ENCODE assay signal across 32 cellular contexts in genomic region chr3:23108651-23109050, GRCh38.
"Had no signal": no experiment of that assay in that cellular context is flagged by ENCODE, and none has a peak within 500 bp of the region (broad histone marks: within the 10 kb centered on the region; RNA-seq: fewer than 3 reads in every experiment).

No MANE protein-coding gene starts in this region.

- H3K4me1 ChIP-seq: ascending aorta, breast epithelium, colonic mucosa, foreskin keratinocyte had no signal

- DNase-seq: activated CD4-positive, alpha-beta memory T cell treated with anti-CD3 and anti-CD28 coated beads for 36 hours; activated CD4-positive, alpha-beta T cell treated with anti-CD3 and anti-CD28 coated beads for 36 hours; activated CD4-positive, alpha-beta T cell treated with anti-CD3 and anti-CD28 coated beads, Interleukin-2, amount 10 ng/mL, durations not matched to agents 24 days and 14 days; activated CD4-positive, CD25-positive, alpha-beta regulatory T cell; activated CD4-positive, CD25-positive, alpha-beta regulatory T cell treated with anti-CD3 and anti-CD28 coated beads, Interleukin-2, amount 50 U/mL, for 72 hours; activated CD8-positive, alpha-beta memory T cell treated with anti-CD3 and anti-CD28 coated beads, Interleukin-2, amount 10 ng/mL, durations not matched to agents 7 days and 5 days; activated CD8-positive, alpha-beta memory T cell treated with anti-CD3 and anti-CD28 coated beads, Interleukin-2, amount 50 U/mL, for 4 hours; activated CD8-positive, alpha-beta T cell treated with anti-CD3 and anti-CD28 coated beads, Interleukin-2, amount 10 ng/mL, durations not matched to agents 7 days and 5 days; activated effector memory CD4-positive, alpha-beta T cell treated with anti-CD3 and anti-CD28 coated beads, Interleukin-2, amount 50 U/mL, for 16 hours; activated naive CD4-positive, alpha-beta T cell treated with anti-CD3 and anti-CD28 coated beads for 36 hours; activated naive CD8-positive, alpha-beta T cell treated with anti-CD3 and anti-CD28 coated beads, Interleukin-2, amount 10 ng/mL, durations not matched to agents 7 days and 5 days; activated T-cell treated with anti-CD3 and anti-CD28 coated beads, Interleukin-2, amount 50 U/mL, for 1 hour; activated T-cell treated with anti-CD3 and anti-CD28 coated beads, Interleukin-2, amount 50 U/mL, for 48 hours; central memory CD4-positive, alpha-beta T cell; cerebellar nuclear complex; colonic mucosa; effector CD8-positive, alpha-beta T cell; foreskin keratinocyte; gastrocnemius medialis; glutamatergic neuron; heart left ventricle; T-helper 2 cell had no signal

- H3K4me3 Mint-ChIP-seq: activated CD4-positive, alpha-beta memory T cell treated with anti-CD3 and anti-CD28 coated beads for 36 hours; activated CD4-positive, alpha-beta T cell treated with anti-CD3 and anti-CD28 coated beads for 36 hours; activated CD4-positive, alpha-beta T cell treated with anti-CD3 and anti-CD28 coated beads, Interleukin-2, amount 10 ng/mL, durations not matched to agents 24 days and 14 days; activated CD8-positive, alpha-beta memory T cell treated with anti-CD3 and anti-CD28 coated beads, Interleukin-2, amount 10 ng/mL, durations not matched to agents 7 days and 5 days; activated CD8-positive, alpha-beta T cell treated with anti-CD3 and anti-CD28 coated beads, Interleukin-2, amount 10 ng/mL, durations not matched to agents 7 days and 5 days; activated naive CD4-positive, alpha-beta T cell treated with anti-CD3 and anti-CD28 coated beads for 36 hours; activated naive CD4-positive, alpha-beta T cell treated with anti-CD3 and anti-CD28 coated beads, Interleukin-2, amount 50 U/mL, for 24 hours; activated naive CD8-positive, alpha-beta T cell treated with anti-CD3 and anti-CD28 coated beads, Interleukin-2, amount 10 ng/mL, durations not matched to agents 7 days and 5 days; activated T-helper 1 cell treated with anti-CD3 and anti-CD28 coated beads, Interleukin-12 subunit alpha, Interleukin-12 subunit beta, Interleukin-2, Interleukin-4 antibody, amounts not matched to agents 30 ng/mL and 10 ng/mL and 1 ng/mL, durations not matched to agents 14 hours and 24 hours and 36 hours; brain had no signal

- H3K36me3 ChIP-seq: ascending aorta, breast epithelium, cardiac muscle cell, colonic mucosa, gastrocnemius medialis, heart left ventricle had no signal

- H3K27me3 ChIP-seq: ascending aorta, breast epithelium, cardiac muscle cell, colonic mucosa, gastrocnemius medialis, heart left ventricle had no signal

- H3K27ac ChIP-seq: ascending aorta, breast epithelium, cardiac muscle cell, colonic mucosa, foreskin keratinocyte, gastrocnemius medialis, heart left ventricle had no signal

- FAIRE-seq: endometrium, endothelial cell of umbilical vein had no signal

- H3K9me3 ChIP-seq: ascending aorta, breast epithelium, colonic mucosa, gastrocnemius medialis, heart left ventricle had no signal

- H3K27me3 Mint-ChIP-seq: activated CD4-positive, alpha-beta T cell treated with anti-CD3 and anti-CD28 coated beads for 36 hours; activated CD4-positive, alpha-beta T cell treated with anti-CD3 and anti-CD28 coated beads, Interleukin-2, amount 10 ng/mL, durations not matched to agents 24 days and 14 days; activated CD8-positive, alpha-beta memory T cell treated with anti-CD3 and anti-CD28 coated beads, Interleukin-2, amount 10 ng/mL, durations not matched to agents 7 days and 5 days; activated naive CD8-positive, alpha-beta T cell treated with anti-CD3 and anti-CD28 coated beads, Interleukin-2, amount 10 ng/mL, durations not matched to agents 7 days and 5 days; brain had no signal

- H3K36me3 Mint-ChIP-seq: activated CD4-positive, alpha-beta memory T cell treated with anti-CD3 and anti-CD28 coated beads for 36 hours; activated CD8-positive, alpha-beta memory T cell treated with anti-CD3 and anti-CD28 coated beads, Interleukin-2, amount 10 ng/mL, durations not matched to agents 7 days and 5 days; activated naive CD4-positive, alpha-beta T cell treated with anti-CD3 and anti-CD28 coated beads, Interleukin-2, amount 50 U/mL, for 24 hours; activated naive CD8-positive, alpha-beta T cell treated with anti-CD3 and anti-CD28 coated beads, Interleukin-2, amount 10 ng/mL, durations not matched to agents 7 days and 5 days; brain had no signal

- H3K4me3 ChIP-seq: ascending aorta, breast epithelium, cardiac muscle cell, colonic mucosa, gastrocnemius medialis, heart left ventricle had no signal

- H3K9me3 Mint-ChIP-seq: activated CD4-positive, alpha-beta memory T cell treated with anti-CD3 and anti-CD28 coated beads for 36 hours; activated CD4-positive, alpha-beta T cell treated with anti-CD3 and anti-CD28 coated beads, Interleukin-2, amount 10 ng/mL, durations not matched to agents 24 days and 14 days; activated naive CD4-positive, alpha-beta T cell treated with anti-CD3 and anti-CD28 coated beads, Interleukin-2, amount 50 U/mL, for 24 hours; activated naive CD8-positive, alpha-beta T cell treated with anti-CD3 and anti-CD28 coated beads, Interleukin-2, amount 10 ng/mL, durations not matched to agents 7 days and 5 days; activated T-helper 1 cell treated with anti-CD3 and anti-CD28 coated beads, Interleukin-12 subunit alpha, Interleukin-12 subunit beta, Interleukin-2, Interleukin-4 antibody, amounts not matched to agents 30 ng/mL and 10 ng/mL and 1 ng/mL, durations not matched to agents 14 hours and 24 hours and 36 hours; activated T-helper 2 cell treated with anti-CD3 and anti-CD28 coated beads, Interferon-gamma antibody, Interleukin-2, Interleukin-4, amounts not matched to agents 10 μg/mL and 5 μg/mL and 100 μg/mL, durations not matched to agents 14 hours and 24 hours and 36 hours; brain had no signal

- H3K27ac Mint-ChIP-seq: activated CD4-positive, alpha-beta memory T cell treated with anti-CD3 and anti-CD28 coated beads for 36 hours; activated CD4-positive, alpha-beta T cell treated with anti-CD3 and anti-CD28 coated beads for 36 hours; activated CD4-positive, alpha-beta T cell treated with anti-CD3 and anti-CD28 coated beads, Interleukin-2, amount 10 ng/mL, durations not matched to agents 24 days and 14 days; activated CD8-positive, alpha-beta memory T cell treated with anti-CD3 and anti-CD28 coated beads, Interleukin-2, amount 10 ng/mL, durations not matched to agents 7 days and 5 days; activated CD8-positive, alpha-beta T cell treated with anti-CD3 and anti-CD28 coated beads, Interleukin-2, amount 10 ng/mL, durations not matched to agents 7 days and 5 days; activated naive CD4-positive, alpha-beta T cell treated with anti-CD3 and anti-CD28 coated beads for 36 hours; activated naive CD4-positive, alpha-beta T cell treated with anti-CD3 and anti-CD28 coated beads, Interleukin-2, amount 50 U/mL, for 24 hours; activated naive CD8-positive, alpha-beta T cell treated with anti-CD3 and anti-CD28 coated beads, Interleukin-2, amount 10 ng/mL, durations not matched to agents 7 days and 5 days; activated T-helper 1 cell treated with anti-CD3 and anti-CD28 coated beads, Interleukin-12 subunit alpha, Interleukin-12 subunit beta, Interleukin-2, Interleukin-4 antibody, amounts not matched to agents 30 ng/mL and 10 ng/mL and 1 ng/mL, durations not matched to agents 14 hours and 24 hours and 36 hours; activated T-helper 2 cell treated with anti-CD3 and anti-CD28 coated beads, Interferon-gamma antibody, Interleukin-2, Interleukin-4, amounts not matched to agents 10 μg/mL and 5 μg/mL and 100 μg/mL, durations not matched to agents 14 hours and 24 hours and 36 hours; brain had no signal

- ATAC-seq: activated CD4-positive, alpha-beta T cell treated with anti-CD3 and anti-CD28 coated beads for 36 hours; activated CD8-positive, alpha-beta memory T cell treated with anti-CD3 and anti-CD28 coated beads, Interleukin-2, amount 10 ng/mL, durations not matched to agents 7 days and 5 days; activated CD8-positive, alpha-beta T cell treated with anti-CD3 and anti-CD28 coated beads, Interleukin-2, amount 10 ng/mL, durations not matched to agents 7 days and 5 days; esophagus mucosa; foreskin keratinocyte; gastrocnemius medialis; heart left ventricle had no signal

- H3K4me1 Mint-ChIP-seq: activated CD4-positive, alpha-beta T cell treated with anti-CD3 and anti-CD28 coated beads, Interleukin-2, amount 10 ng/mL, durations not matched to agents 24 days and 14 days; activated CD8-positive, alpha-beta memory T cell treated with anti-CD3 and anti-CD28 coated beads, Interleukin-2, amount 10 ng/mL, durations not matched to agents 7 days and 5 days; activated naive CD8-positive, alpha-beta T cell treated with anti-CD3 and anti-CD28 coated beads, Interleukin-2, amount 10 ng/mL, durations not matched to agents 7 days and 5 days had no signal
